ENCODE assay signal across 1 cellular context in genomic region chr6:6559994-6560393, GRCh38.
A peak's percentile ranks its signal among the peaks of the same experiment; 100 is the strongest.
TF ChIP-seq lines count a peak whose summit lies in the region.

No MANE protein-coding gene starts in this region.

TF ChIP-seq in GM12878, 131 proteins besides CTCF, POLR2A, EP300 and RAD21 (continued from another document):
- TF ChIP-seq EED (IDR thresholded peaks at IDR 0.05; ENCODE audit: low read depth): peak; percentile 61; the same call in 1 of the 2 replicates
- 0 out of 2 replicates have a peak, but pooled peaks have one; percentile 10 for TF ChIP-seq PKNOX1 (IDR thresholded peaks at IDR 0.05)
